In the genomic region with DNA sequence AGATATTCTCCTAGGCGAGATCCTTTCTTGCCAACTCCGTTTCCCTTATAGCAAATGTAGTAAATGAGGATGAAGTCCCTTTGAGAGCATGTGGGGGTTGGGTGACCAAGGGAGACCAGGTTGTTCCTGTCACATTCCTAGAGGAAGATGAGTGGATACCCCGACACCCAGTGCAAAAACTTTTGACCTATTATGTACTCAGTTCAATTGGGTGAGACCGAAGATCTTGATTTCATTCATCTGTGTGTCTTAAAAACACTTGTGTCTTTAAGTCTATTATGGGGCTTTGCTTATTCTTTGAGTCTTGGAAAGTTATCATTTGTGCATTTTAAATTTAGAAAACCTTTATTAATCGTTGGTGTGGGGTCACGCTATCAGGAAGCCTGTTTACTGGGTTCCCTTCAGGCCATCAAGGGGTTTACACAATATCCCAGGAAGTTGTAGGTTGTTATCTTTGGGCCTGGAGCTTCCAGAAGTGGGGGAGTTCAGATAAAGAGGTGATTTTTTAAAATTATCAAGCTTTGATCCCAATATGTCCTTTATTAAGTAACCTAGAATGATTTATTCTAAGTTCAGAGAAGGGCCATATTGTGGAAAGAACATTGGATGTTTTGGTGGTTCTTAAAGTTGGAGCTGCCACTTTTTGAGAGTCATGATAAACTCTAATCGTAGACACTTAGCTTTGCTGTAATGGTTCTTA, we compare ENCODE assay signal across 8 cellular contexts. TPM values are rescaled to one million over a fixed set of nuclear protein-coding genes. Genes with fewer than 3 reads are reported as not detected.
DNase-seq lines count a peak whose midpoint lies in the region; ATAC-seq, FAIRE-seq and TF ChIP-seq lines count a peak whose summit lies in the region.
"Had no signal": no experiment of that assay in that cellular context is flagged by ENCODE, and none has a peak within 500 bp of the region (broad histone marks: within the 10 kb centered on the region; RNA-seq: fewer than 3 reads in every experiment).

No MANE protein-coding gene starts in this region.

- no peak overlapping the region for H4K8ac ChIP-seq in IMR-90 (ENCODE audit: low read depth in 2 of 2, low read length in 2 of 2)

- H2AK9ac ChIP-seq in IMR-90 (replicated peaks; ENCODE audit: low read depth, low read length, poor library complexity): no peak overlapping the region

- H4K91ac ChIP-seq in IMR-90 (ENCODE audit: insufficient read depth, low read depth, low read length): no peak overlapping the region

- no peak for FAIRE-seq in K562 (lab: Jason Lieb, UNC)
- FAIRE-seq: colon had no signal

- intact Hi-C loops in IMR-90 (cut with micrococcal nuclease): loop anchor here (1.0 to 2.0 kb wide), 3 partner anchors 45 to 169 kb away; no protein-coding TSS in a partner anchor
- intact Hi-C loops in K562 (cut with micrococcal nuclease): no loop called here
- intact Hi-C loops in left lung (cut with DNase I): loop anchor here (5.0 to 10.0 kb wide), 2 partner anchors 38 to 185 kb away; no protein-coding TSS in a partner anchor

- H3K27ac ChIP-seq in IMR-90 (ENCODE audit: insufficient read depth, low read length) (peak overlapping the region; percentile 52; the same call in 1 of the 2 replicates), K562 (ENCODE audit: extremely low read depth, low read depth, low read length) (no peak overlapping the region), left lung (peak overlapping the region; percentile 95 to 99)

- H3K9me3 ChIP-seq in IMR-90 (ENCODE audit: control insufficient read depth, insufficient read depth, low read length) (no peaks in the 10 kb centered on the region), K562 (replicated peaks; ENCODE audit: control insufficient read depth, insufficient read depth, low read depth, low read length) (no peaks in the 10 kb centered on the region), left lung (no peaks in the 10 kb centered on the region)

- H3K4me2 ChIP-seq in IMR-90 (ENCODE audit: low read depth, low read length): peak overlapping the region; percentile 81
- H3K4me2 ChIP-seq in K562 (ENCODE audit: insufficient read depth, low read length): no peak overlapping the region

- peak; percentile 46 for DNase-seq in IMR-90
- DNase-seq in K562 (ENCODE audit: extremely low read depth in 1 of 4, low spot score in 3 of 4): no peak
- peak in 1 of 2 donors; percentile 18 for DNase-seq in left lung
- peak; percentile 75 for DNase-seq in superior temporal gyrus (ENCODE audit: extremely low spot score)
- no peak for DNase-seq in NCI-H2107 treated with DMSO at 0.1 percent for 48 hours (lab: John Stamatoyannopoulos, UW; ENCODE audit: unreplicated experiment)
- no peak for DNase-seq in NCI-H1436 (lab: John Stamatoyannopoulos, UW)

- H3K14ac ChIP-seq in IMR-90 (replicated peaks; ENCODE audit: low read depth, low read length): 0 out of 2 replicates have a peak overlapping the region, but pooled peaks have one; percentile 12

- H2AK5ac ChIP-seq in IMR-90 (ENCODE audit: low read depth, low read length): no peak overlapping the region

- H3K9ac ChIP-seq in IMR-90 (ENCODE audit: low read depth, low read length) (peak overlapping the region; percentile 44; the same call in 1 of the 2 replicates), K562 (ENCODE audit: insufficient read depth in 1 of 2, low read depth in 2 of 2, low read length in 2 of 2) (no peak overlapping the region)

- CTCF ChIA-PET in IMR-90 (lab: Yijun Ruan, JAX): interaction anchor here (1.0 to 2.0 kb wide), 4 partner anchors 11 to 71 kb away, joined by 3 to 6 read pairs (median 4); no protein-coding TSS in a partner anchor
- CTCF ChIA-PET in K562 (lab: Yijun Ruan, JAX; ENCODE audit: low intra/inter-chr PET ratio): no interaction called here

- H2BK15ac ChIP-seq in IMR-90 (ENCODE audit: low read depth, low read length): no peak overlapping the region

- H3K9me1 ChIP-seq in IMR-90 (ENCODE audit: insufficient read depth, low read length) (no peaks in the 10 kb centered on the region), K562 (ENCODE audit: control insufficient read depth, insufficient read depth, low read length) (no peaks in the 10 kb centered on the region)

- H3K27me3 ChIP-seq in IMR-90 (ENCODE audit: control insufficient read depth, insufficient read depth, low read length): no peaks in the 10 kb centered on the region
- peaks cover 0 to 14% of the 10 kb centered on the region in 2 experiments; a peak in 2 of 5 replicates for H3K27me3 ChIP-seq in K562 (ENCODE audit: control insufficient read depth in 2 of 2, insufficient read depth in 2 of 2, low read length in 2 of 2)
- no peaks in the 10 kb centered on the region for H3K27me3 ChIP-seq in left lung

- H3K4me1 ChIP-seq in IMR-90 (ENCODE audit: control insufficient read depth, insufficient read depth, low read length): peaks cover 12% of the 10 kb centered on the region
- H3K4me1 ChIP-seq in K562 (replicated peaks in 1 of 2; ENCODE audit: control insufficient read depth in 2 of 2, insufficient read depth in 2 of 2, low read length in 2 of 2): peaks cover 0 to 21% of the 10 kb centered on the region in 2 experiments; a peak in 2 of 5 replicates
- H3K4me1 ChIP-seq in left lung: peaks cover 6 to 40% of the 10 kb centered on the region in 2 donors

- peak overlapping the region; percentile 35 for H3K4me3 ChIP-seq in IMR-90 (ENCODE audit: insufficient read depth, low read depth, low read length)
- no peak overlapping the region for H3K4me3 ChIP-seq in K562
- peak overlapping the region; percentile 87 to 88 for H3K4me3 ChIP-seq in left lung

- TF ChIP-seq CTCF in IMR-90 (conservative IDR thresholded peaks at IDR 0.05; ENCODE audit: low read depth, low read length) (no peak), K562 (IDR thresholded peaks at IDR 0.05 in 2 of 3, conservative IDR thresholded peaks at IDR 0.05 in 1 of 3; ENCODE audit: insufficient read depth in 2 of 3, low read depth in 1 of 3, low read length in 3 of 3) (no peak), left lung (IDR thresholded peaks at IDR 0.05) (no peak)

- H2BK5ac ChIP-seq in IMR-90 (ENCODE audit: low read depth, low read length, poor library complexity, severe bottlenecking): no peak overlapping the region

- TF ChIP-seq EP300 in K562 (IDR thresholded peaks at IDR 0.05; ENCODE audit: low read length): no peak

- H3K79me2 ChIP-seq in K562 (ENCODE audit: control insufficient read depth, insufficient read depth, low read length): no peaks in the 10 kb centered on the region

- H2BK120ac ChIP-seq in IMR-90 (ENCODE audit: low read depth, low read length): no peak overlapping the region

- H2BK20ac ChIP-seq in IMR-90 (ENCODE audit: low read depth, low read length): no peak overlapping the region

- WGBS in IMR-90 (ENCODE audit: extremely low coverage in 2 of 2, insufficient read length in 1 of 2), 2 experiments: no CpG with 5 or more reads among the region's 7 CpGs
- 22% methylated on average over 7 of the region's 7 CpGs for WGBS in K562 (ENCODE audit: insufficient coverage, low coverage, missing lambda C conversion rate)

- BruUV-seq in IMR-90 (replicated peaks; lab: Mats Ljungman, UMichigan) (no TSS peak), K562 (replicated peaks; lab: Mats Ljungman, UMichigan) (no TSS peak)

- POLR2A ChIA-PET in IMR-90 (lab: Charles Lee; ENCODE audit: unreplicated experiment): interaction anchor here (0.5 to 1.2 kb wide), 8 partner anchors 30 to 324 kb away, joined by 3 to 8 read pairs (median 3); no protein-coding TSS in a partner anchor
- POLR2A ChIA-PET in K562 (lab: Yijun Ruan, JAX): interaction anchor here (0.6 to 2.4 kb wide), 9 partner anchors 9 to 510 kb away, joined by 3 to 8 read pairs (median 3); no protein-coding TSS in a partner anchor

- dilution Hi-C loops in IMR-90 (cut with HindIII; ENCODE audit: low sequenced_read_pairs, unreplicated experiment): no loop called here

- H3K36me3 ChIP-seq in IMR-90 (ENCODE audit: control insufficient read depth, insufficient read depth, low read length) (peaks cover 6% of the 10 kb centered on the region), K562 (ENCODE audit: control insufficient read depth, insufficient read depth, low read length) (no peaks in the 10 kb centered on the region; the same call in 2 of the 3 replicates), left lung (peaks cover 3 to 7% of the 10 kb centered on the region in 2 donors)

- TF ChIP-seq RAD21 in IMR-90 (IDR thresholded peaks at IDR 0.05; ENCODE audit: low read length): no peak
- TF ChIP-seq RAD21 in K562 (CRISPR knock-in tag; conservative IDR thresholded peaks at IDR 0.05 in 1 of 2, IDR thresholded peaks at IDR 0.05 in 1 of 2): no peak

- ATAC-seq in IMR-90 (ENCODE audit: low read depth) (no peak), K562 (no peak), left lung (no peak), HG02973 (IDR thresholded peaks at IDR 0.05; ENCODE audit: unreplicated experiment) (no peak)

- H3K23ac ChIP-seq in IMR-90 (ENCODE audit: low read depth, low read length): peak overlapping the region; percentile 58

- no peak overlapping the region for H4K5ac ChIP-seq in IMR-90 (ENCODE audit: low read depth, low read length)

- H3K18ac ChIP-seq in IMR-90 (ENCODE audit: low read depth, low read length): peak overlapping the region; percentile 20

- no peak overlapping the region for H3K4ac ChIP-seq in IMR-90 (ENCODE audit: low read depth, low read length)

- H4K20me1 ChIP-seq in IMR-90 (ENCODE audit: insufficient read depth, low read length): peaks cover 39% of the 10 kb centered on the region
- H4K20me1 ChIP-seq in K562 (replicated peaks; ENCODE audit: control insufficient read depth, insufficient read depth, low read length): no peaks in the 10 kb centered on the region

- H3K79me1 ChIP-seq in IMR-90 (ENCODE audit: low read depth in 1 of 2, low read length in 2 of 2): peaks cover 3 to 35% of the 10 kb centered on the region in 2 experiments

- TF ChIP-seq POLR2A in IMR-90 (IDR thresholded peaks at IDR 0.05; ENCODE audit: low read depth, low read length): no peak; the same call in 1 of the 2 replicates
- TF ChIP-seq POLR2A in K562 (conservative IDR thresholded peaks at IDR 0.05): no peak

- in situ Hi-C loops in IMR-90 (cut with MboI; ENCODE audit: low sequenced_read_pairs) (loop anchor here (5.0 kb wide), 1 partner anchor 43 kb away; no protein-coding TSS in a partner anchor), K562 (cut with MboI) (loop anchor here (25.0 kb wide), 1 partner anchor 488 kb away; no protein-coding TSS in a partner anchor)

- H2AFZ ChIP-seq in IMR-90 (replicated peaks; ENCODE audit: low read length, poor library complexity) (no peak overlapping the region), K562 (ENCODE audit: low read depth, low read length) (no peak overlapping the region)

- no peak overlapping the region for H3K56ac ChIP-seq in IMR-90 (ENCODE audit: extremely low read depth, insufficient read depth, low read length)

RNA-seq across cellular contexts. Expression of a gene that starts 2.8 kb away (rescaled TPM):
- total RNA-seq in IMR-90 (2012; rRNA removed) (112 and 151 TPM in 2 replicates), K562 (2014; rRNA removed) (4.2 and 4.8 TPM in 2 replicates), K562 (2014; rRNA removed; fragmentation: Illumina TruSeq; extraction: Trizol) (0.87 and 0.99 TPM in 2 replicates), K562 (2015; rRNA removed; fragmentation: Illumina TruSeq; extraction: Trizol) (0.72 and 0.90 TPM in 2 replicates), K562 (2021) (3.3 and 4.2 TPM in 2 replicates), left lung (100 to 1,000 TPM; 116 to 124 TPM)
- polyA plus RNA-seq in IMR-90 (2012; rRNA removed) (149 and 201 TPM in 2 replicates), K562 (2011; rRNA removed) (1.1 and 1.5 TPM in 2 replicates), K562 (2014; fragmentation: Illumina TruSeq; extraction: Trizol) (1.3 and 1.4 TPM in 2 replicates), K562 (2014; fragmentation: Nextera tagmentation; extraction: Ambion mirVana) (under 1 TPM; 0.07 to 0.17 TPM), K562 (2014; rRNA removed) (2.1 and 2.6 TPM in 2 replicates)
- polyA plus RNA-seq in IMR-90 (2012; cell fraction: cytosol; rRNA removed): 238 and 364 TPM in 2 replicates
- 195 and 365 TPM in 2 replicates for polyA plus RNA-seq in IMR-90 (2012; cell fraction: nucleus; rRNA removed; ENCODE audit: low replicate concordance)
- 0.44 and 2.1 TPM in 2 replicates for total RNA-seq in K562 (2011; cell fraction: chromatin; rRNA removed; ENCODE audit: low replicate concordance)
- 3.4 and 4.2 TPM in 2 replicates for total RNA-seq in K562 (2011; cell fraction: nucleolus; rRNA removed)
- 1.8 and 2.7 TPM in 2 replicates for total RNA-seq in K562 (2011; cell fraction: nucleoplasm; rRNA removed)
- 1.2 and 4.0 TPM in 2 replicates for polyA plus RNA-seq in K562 (2011; cell fraction: cytosol; rRNA removed)
- 1.8 and 3.5 TPM in 2 replicates for polyA plus RNA-seq in K562 (2011; cell fraction: nucleus; rRNA removed)
- polyA plus RNA-seq in K562 (2012): 4.0 and 4.8 TPM in 2 replicates
- 0.48 and 1.1 TPM in 2 replicates for polyA minus RNA-seq in K562 (2011; rRNA and poly(A)+ RNA removed)
- polyA minus RNA-seq in K562 (2011; cell fraction: cytosol; rRNA and poly(A)+ RNA removed): 3.6 and 10.7 TPM in 2 replicates
- 3.8 and 4.1 TPM in 2 replicates for polyA minus RNA-seq in K562 (2011; cell fraction: nucleus; rRNA and poly(A)+ RNA removed)

Comparison
In these comparisons a context has a peak if more than half of its experiments do, and no peak if none do; other contexts are left out.
1. DNase-seq: peak in IMR-90 (single experiment) and superior temporal gyrus (single experiment); none in K562 (0 of 4), NCI-H2107 treated with DMSO at 0.1 percent for 48 hours (single experiment) and NCI-H1436 (single experiment).
2. RNA of a gene that starts 2.8 kb away (total RNA-seq): 116 to 124 TPM in left lung and 112 to 151 TPM in IMR-90; 0.44 to 4.8 TPM in K562; every median in the first group is over 10 times any median in the second.